Comparison of ENCODE assay signal across 26 cellular contexts in the genomic region with DNA sequence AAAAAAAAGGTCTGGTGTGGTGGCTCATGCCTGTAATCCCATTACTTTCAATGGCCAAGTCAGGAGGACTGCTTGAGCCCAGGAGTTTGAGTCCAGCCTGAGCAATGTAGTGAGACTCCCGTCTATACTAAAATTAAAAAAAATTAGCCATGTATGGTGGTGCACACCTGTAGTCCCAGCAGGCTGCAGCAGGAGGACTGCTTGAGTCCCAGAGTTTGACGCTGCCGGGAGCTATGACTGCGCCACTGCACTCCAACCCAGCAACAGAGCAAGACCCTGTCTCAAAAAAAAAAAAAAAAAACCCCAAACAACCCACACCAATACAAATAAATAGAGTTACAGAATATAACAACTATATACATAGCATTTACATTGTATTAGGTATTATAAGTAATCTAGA.
DNase-seq lines count a peak whose midpoint lies in the region; ATAC-seq and TF ChIP-seq lines count a peak whose summit lies in the region.
"Had no signal": no experiment of that assay in that cellular context is flagged by ENCODE, and none has a peak within 500 bp of the region (broad histone marks: within the 10 kb centered on the region; RNA-seq: fewer than 3 reads in every experiment).

No MANE protein-coding gene starts in this region.

- H3K9me3 ChIP-seq in cardiac muscle cell (ENCODE audit: low read depth), result no peaks in the 10 kb centered on the region
- no peaks in the 10 kb centered on the region for H3K9me3 ChIP-seq in right atrium auricular region
- peaks cover 3% of the 10 kb centered on the region for H3K9me3 ChIP-seq in left ventricle myocardium inferior (replicated peaks)
- H3K9me3 ChIP-seq: BE2C, BLaER1 had no signal

- H3K27ac ChIP-seq in cardiac muscle cell (peak overlapping the region; percentile 89), right atrium auricular region (peak overlapping the region in 1 of 2 donors; percentile 58), left ventricle myocardium inferior (replicated peaks) (peak overlapping the region; percentile 39)
- H3K27ac ChIP-seq: BLaER1 had no signal

- intact Hi-C loops in cardiac septum (cut with DNase I) (no loop called here), left cardiac atrium (cut with DNase I) (no loop called here), left ventricle myocardium inferior (cut with micrococcal nuclease) (no loop called here), lower leg skin (cut with DNase I; ENCODE audit: low total_unique reads) (no loop called here)

- H3K27me3 Mint-ChIP-seq in nephron progenitor cell (ENCODE audit: low read depth, poor library complexity), result no peaks in the 10 kb centered on the region
- H3K27me3 Mint-ChIP-seq: CD4-positive, alpha-beta memory T cell; CD4-positive, CD25-positive, alpha-beta regulatory T cell; CD8-positive, alpha-beta memory T cell had no signal

- WGBS in lower leg skin, 2 donors, result 92 to 95% methylated on average over 4 of the region's 4 CpGs

- TF ChIP-seq POLR2A in lower leg skin (IDR thresholded peaks at IDR 0.05), result no peak

- H3K4me1 Mint-ChIP-seq in nephron progenitor cell, result no peaks in the 10 kb centered on the region

- H3K36me3 Mint-ChIP-seq in nephron progenitor cell (ENCODE audit: low read depth), result peaks cover 39% of the 10 kb centered on the region

- H3K36me3 ChIP-seq in cardiac muscle cell (no peaks in the 10 kb centered on the region), right atrium auricular region (no peaks in the 10 kb centered on the region), left ventricle myocardium inferior (no peaks in the 10 kb centered on the region)
- H3K36me3 ChIP-seq: BE2C had no signal

- peak; percentile 16 to 55 for ATAC-seq in left cardiac atrium
- ATAC-seq: GM12878 had no signal

- peak in 1 of 2 donors; percentile 24 for DNase-seq in cardiac muscle cell (ENCODE audit: low read depth in 1 of 2, low spot score in 1 of 2)
- DNase-seq in cardiac septum (ENCODE audit: low spot score), result no peak
- no peak for DNase-seq in left cardiac atrium
- DNase-seq in right atrium auricular region (ENCODE audit: low spot score), result no peak
- no peak for DNase-seq in left ventricle myocardium inferior
- no peak for DNase-seq in nephron progenitor cell
- no peak for DNase-seq in amygdala (lab: John Stamatoyannopoulos, UW)
- DNase-seq in lower leg skin (ENCODE audit: low spot score in 2 of 2), result no peak
- DNase-seq: 8988T; ACHN; BE2C; C1 segment of cervical spinal cord; CD4-positive, alpha-beta memory T cell; CD4-positive, CD25-positive, alpha-beta regulatory T cell; CD8-positive, alpha-beta memory T cell; COR-L47; DMS 273 treated with DMSO at 0.1 percent for 48 hours; DMS153; DMS53; DMS79; DND-41; EL; GDM1 had no signal

- H3K27me3 ChIP-seq in cardiac muscle cell (no peaks in the 10 kb centered on the region), right atrium auricular region (no peaks in the 10 kb centered on the region), left ventricle myocardium inferior (ENCODE audit: low read depth) (no peaks in the 10 kb centered on the region)
- H3K27me3 ChIP-seq: BE2C, BLaER1 had no signal

- H3K4me1 ChIP-seq in cardiac muscle cell (ENCODE audit: low read depth), result peaks cover 66% of the 10 kb centered on the region
- peaks cover 0 to 8% of the 10 kb centered on the region in 2 donors for H3K4me1 ChIP-seq in right atrium auricular region
- peaks cover 56% of the 10 kb centered on the region for H3K4me1 ChIP-seq in left ventricle myocardium inferior
- H3K4me1 ChIP-seq: BE2C, BLaER1 had no signal

- H3K4me3 Mint-ChIP-seq in nephron progenitor cell, result no peak overlapping the region
- H3K4me3 Mint-ChIP-seq: CD14-positive monocyte; CD4-positive, CD25-positive, alpha-beta regulatory T cell; CD8-positive, alpha-beta memory T cell had no signal

- no peaks in the 10 kb centered on the region for H3K9me3 Mint-ChIP-seq in nephron progenitor cell
- H3K9me3 Mint-ChIP-seq: CD14-positive monocyte; CD4-positive, alpha-beta memory T cell; CD8-positive, alpha-beta memory T cell had no signal

- H3K4me3 ChIP-seq in cardiac muscle cell, result no peak overlapping the region
- no peak overlapping the region for H3K4me3 ChIP-seq in right atrium auricular region
- no peak overlapping the region for H3K4me3 ChIP-seq in left ventricle myocardium inferior
- no peak overlapping the region for H3K4me3 ChIP-seq in lower leg skin (ENCODE audit: low read depth, poor library complexity, severe bottlenecking)
- H3K4me3 ChIP-seq: BLaER1, GM12878 had no signal

- TF ChIP-seq CTCF in cardiac muscle cell (IDR thresholded peaks at IDR 0.05; ENCODE audit: low read depth, low read length), result no peak
- TF ChIP-seq CTCF in right atrium auricular region (IDR thresholded peaks at IDR 0.05), result no peak
- TF ChIP-seq CTCF in left ventricle myocardium inferior (IDR thresholded peaks at IDR 0.05; ENCODE audit: borderline replicate concordance), result no peak
- no peak for TF ChIP-seq CTCF in nephron progenitor cell (IDR thresholded peaks at IDR 0.05)
- TF ChIP-seq CTCF in lower leg skin (IDR thresholded peaks at IDR 0.05), result no peak

- H3K27ac Mint-ChIP-seq in nephron progenitor cell, result peak overlapping the region; percentile 9
- H3K27ac Mint-ChIP-seq: CD14-positive monocyte had no signal
